In the genomic region with DNA sequence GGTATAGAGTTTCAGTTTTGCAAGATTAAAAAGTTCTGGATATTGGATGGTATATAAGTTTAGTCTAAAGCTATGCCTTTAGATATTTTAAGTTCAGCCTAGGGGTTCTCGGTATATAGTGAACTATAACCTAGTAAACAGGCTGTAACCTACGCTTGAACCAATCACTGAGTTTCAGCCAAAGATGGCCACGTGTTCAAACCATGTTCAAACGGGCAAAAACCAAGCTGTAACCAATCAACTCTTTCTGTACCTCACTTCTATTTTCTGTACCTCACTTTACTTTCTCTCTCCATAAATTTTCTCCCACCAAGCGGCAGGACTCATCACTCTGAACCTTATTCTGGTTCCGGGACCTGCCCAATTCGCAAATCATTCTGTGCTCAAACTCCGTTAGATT, we compare ENCODE assay signal across 8 cellular contexts. TPM values are rescaled to one million over a fixed set of nuclear protein-coding genes. Genes with fewer than 3 reads are reported as not detected.
DNase-seq lines count a peak whose midpoint lies in the region; ATAC-seq and TF ChIP-seq lines count a peak whose summit lies in the region.

No MANE protein-coding gene starts in this region.

- TF ChIP-seq CTCF in A673 (conservative IDR thresholded peaks at IDR 0.05; ENCODE audit: low read depth, low read length) = no peak
- TF ChIP-seq CTCF in HL-60 (IDR thresholded peaks at IDR 0.05; ENCODE audit: insufficient read depth, low read length) = no peak
- no peak for TF ChIP-seq CTCF in ascending aorta (IDR thresholded peaks at IDR 0.05)

- intact Hi-C loops in A673 (cut with micrococcal nuclease; ENCODE audit: unreplicated experiment) = no loop called here
- intact Hi-C loops in ascending aorta (cut with DNase I) = loop anchor here (2.0 kb wide), 1 partner anchor 66 kb away; no protein-coding TSS in a partner anchor
- intact Hi-C loops in aorta (cut with DNase I) = loop anchor here in 1 of 2 donors (5.0 kb wide), 1 partner anchor 36 kb away; a partner anchor contains a TSS

- POLR2A ChIA-PET in A673 (lab: Charles Lee; ENCODE audit: low non-redundant PET) = interaction anchor here (0.5 kb wide), 1 partner anchor 1423 kb away, joined by 3 read pairs; no protein-coding TSS in a partner anchor

- peaks cover 21% of the 10 kb centered on the region for H3K36me3 ChIP-seq in A673 (ENCODE audit: insufficient read depth, low read length, poor library complexity, severe bottlenecking)
- peaks cover 0 to 5% of the 10 kb centered on the region in 2 donors for H3K36me3 ChIP-seq in ascending aorta
- H3K36me3 ChIP-seq in mesodermal cell (ENCODE audit: control insufficient read depth, insufficient read depth, low read length) = peaks cover 12% of the 10 kb centered on the region
- H3K36me3 ChIP-seq in aorta (ENCODE audit: control insufficient read depth in 1 of 2, insufficient read depth in 2 of 2, low read length in 1 of 2) = no peaks in the 10 kb centered on the region

- H3K9me3 ChIP-seq in A673 (ENCODE audit: low read depth, low read length, poor library complexity, severe bottlenecking) (peaks cover 21% of the 10 kb centered on the region), ascending aorta (peaks cover 0 to 6% of the 10 kb centered on the region in 2 donors), mesodermal cell (ENCODE audit: control insufficient read depth, low read length) (peaks cover 35% of the 10 kb centered on the region), aorta (ENCODE audit: control insufficient read depth, low read length) (no peaks in the 10 kb centered on the region)

- peak overlapping the region; percentile 71 for H3K4me3 ChIP-seq in A673 (ENCODE audit: low read depth, low read length, poor library complexity, severe bottlenecking)
- H3K4me3 ChIP-seq in HL-60 (replicated peaks; ENCODE audit: insufficient read depth, low read length) = peak overlapping the region; percentile 55
- peak overlapping the region; percentile 79 to 85 for H3K4me3 ChIP-seq in ascending aorta
- peak overlapping the region; percentile 61 for H3K4me3 ChIP-seq in mesodermal cell (ENCODE audit: extremely low read depth, insufficient read depth, low read length, poor library complexity, severe bottlenecking)
- H3K4me3 ChIP-seq in aorta (ENCODE audit: low read length in 2 of 2) = no peak overlapping the region

- CTCF ChIA-PET in A673 (lab: Charles Lee) = interaction anchor here (0.6 kb wide), 1 partner anchor 1350 kb away, joined by 4 read pairs; no protein-coding TSS in a partner anchor

- WGBS in mesodermal cell (ENCODE audit: insufficient coverage in 2 of 2), 2 experiments = 94 to 96% methylated on average over 4 of the region's 8 CpGs
- WGBS in aorta, 2 donors = 71 to 75% methylated on average over 8 of the region's 8 CpGs

- peaks cover 9% of the 10 kb centered on the region for H3K4me1 ChIP-seq in A673 (ENCODE audit: insufficient read depth, low read length, poor library complexity, severe bottlenecking)
- H3K4me1 ChIP-seq in ascending aorta = peaks cover 0 to 9% of the 10 kb centered on the region in 2 donors
- H3K4me1 ChIP-seq in mesodermal cell (ENCODE audit: control insufficient read depth, insufficient read depth, low read length, poor library complexity, severe bottlenecking) = peaks cover 6% of the 10 kb centered on the region
- H3K4me1 ChIP-seq in aorta (ENCODE audit: control insufficient read depth in 1 of 2, insufficient read depth in 2 of 2, low read length in 2 of 2) = peaks cover 0 to 1% of the 10 kb centered on the region in 2 donors

- BruUV-seq in A673 (replicated peaks; lab: Mats Ljungman, UMichigan) = no TSS peak

- no peaks in the 10 kb centered on the region for H3K27me3 ChIP-seq in A673 (replicated peaks; ENCODE audit: insufficient read depth, low read depth, low read length, poor library complexity)
- H3K27me3 ChIP-seq in HL-60 (ENCODE audit: insufficient read depth, poor library complexity, severe bottlenecking) = no peaks in the 10 kb centered on the region
- no peaks in the 10 kb centered on the region for H3K27me3 ChIP-seq in ascending aorta
- H3K27me3 ChIP-seq in aorta (ENCODE audit: control insufficient read depth in 1 of 2, insufficient read depth in 2 of 2, low read length in 1 of 2) = no peaks in the 10 kb centered on the region

- no peak for DNase-seq in A673 (ENCODE audit: low spot score)
- peak in 1 of 2 experiments; percentile 29 for DNase-seq in HL-60 (ENCODE audit: low read depth in 1 of 2, low spot score in 1 of 2)
- DNase-seq in ascending aorta (ENCODE audit: low spot score in 2 of 2) = no peak
- DNase-seq in anterior cingulate cortex (lab: John Stamatoyannopoulos, UW) = no peak
- DNase-seq in aorta = no peak
- no peak for DNase-seq in NCI-H2171 (lab: John Stamatoyannopoulos, UW)

- H3K27ac ChIP-seq in A673 (ENCODE audit: low read depth, low read length, poor library complexity, severe bottlenecking) (peak overlapping the region; percentile 97), HL-60 (replicated peaks) (peak overlapping the region; percentile 98), ascending aorta (peak overlapping the region; percentile 100), mesodermal cell (ENCODE audit: low read depth, low read length, severe bottlenecking) (no peak overlapping the region), aorta (ENCODE audit: low read depth in 1 of 2, low read length in 2 of 2) (peak overlapping the region in 1 of 2 donors; percentile 96)

- no peak for ATAC-seq in GM18519 (IDR thresholded peaks at IDR 0.05; ENCODE audit: low FRiP score, unreplicated experiment)
- ATAC-seq in aorta (ENCODE audit: low FRiP score) = no peak

RNA-seq across cellular contexts. Expression of a gene that starts 1.4 kb away (rescaled TPM):
- 61.8 and 62.1 TPM in 2 replicates for total RNA-seq in A673 (2021)
- 114 TPM for total RNA-seq in ascending aorta
- 40.3 TPM for polyA plus RNA-seq in mesodermal cell (2013, experiment 1 of 2)
- 45.7 TPM for polyA plus RNA-seq in mesodermal cell (2013, experiment 2 of 2)
- 100 to 1,000 TPM; 100 to 112 TPM for total RNA-seq in aorta
- polyA plus RNA-seq in aorta = 100 to 1,000 TPM; 107 to 161 TPM

RNA-seq across cellular contexts. Expression of a gene that starts 20.6 kb away (rescaled TPM):
- total RNA-seq in A673 (2021) = 0.19 and 0.37 TPM in 2 replicates
- total RNA-seq in ascending aorta = 35.9 TPM
- polyA plus RNA-seq in mesodermal cell (2013, experiment 1 of 2) = 0.37 TPM
- polyA plus RNA-seq in mesodermal cell (2013, experiment 2 of 2) = 0.66 TPM
- 10 to 100 TPM; 29.7 to 32.2 TPM for total RNA-seq in aorta
- polyA plus RNA-seq in aorta = 1 to 10 TPM; 5.0 to 7.6 TPM

RNA-seq across cellular contexts. Expression of a gene that starts 37.9 kb away (rescaled TPM):
- total RNA-seq in A673 (2021) (49.5 and 51.3 TPM in 2 replicates), ascending aorta (0.21 TPM), aorta (10 to 100 TPM; 16.1 to 19.0 TPM)
- polyA plus RNA-seq in mesodermal cell (2013, experiment 1 of 2) = 19.8 TPM
- 29.2 TPM for polyA plus RNA-seq in mesodermal cell (2013, experiment 2 of 2)
- polyA plus RNA-seq in aorta = 10 to 100 TPM; 18.0 to 26.5 TPM

Comparison
In these comparisons a context has a peak if more than half of its experiments do, and no peak if none do; other contexts are left out.
1. H3K4me3 ChIP-seq: peak in A673 (single experiment), HL-60 (single experiment), ascending aorta (2 of 2) and mesodermal cell (single experiment); none in aorta (0 of 2).
2. RNA of a gene that starts 20.6 kb away (total RNA-seq): 35.9 TPM in ascending aorta (single experiment) and 29.7 to 32.2 TPM in aorta; 0.19 to 0.37 TPM in A673; every median in the first group is over 10 times any median in the second.
3. RNA of a gene that starts 37.9 kb away (total RNA-seq): 49.5 to 51.3 TPM in A673 and 16.1 to 19.0 TPM in aorta; 0.21 TPM in ascending aorta (single experiment); every median in the first group is over 10 times any median in the second.